In the genomic region with DNA sequence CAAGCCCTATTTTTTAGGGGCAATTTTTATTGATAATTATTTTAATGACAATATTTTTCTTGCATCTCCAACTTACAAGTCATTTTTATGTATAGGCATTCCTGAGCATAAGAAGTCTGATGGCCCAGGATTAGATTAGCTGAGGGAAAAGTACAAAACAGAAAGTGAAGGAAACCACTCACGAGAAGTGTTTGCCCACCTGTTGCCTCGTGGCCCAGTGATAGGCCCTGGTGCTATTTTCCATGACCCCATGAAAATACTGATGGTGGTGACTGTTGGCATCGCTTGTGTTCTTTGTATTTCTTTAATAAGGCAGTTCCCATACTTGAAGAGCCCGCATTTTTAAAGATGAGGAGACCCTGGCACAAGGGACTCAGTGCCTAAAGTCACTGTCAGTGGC, we compare ENCODE assay signal across 25 cellular contexts. TPM values are rescaled to one million over a fixed set of nuclear protein-coding genes. Genes with fewer than 3 reads are reported as not detected.
"Had no signal": no experiment of that assay in that cellular context is flagged by ENCODE, and none has a peak within 500 bp of the region (broad histone marks: within the 10 kb centered on the region; RNA-seq: fewer than 3 reads in every experiment).

No MANE protein-coding gene starts in this region.

- H3K9me3 Mint-ChIP-seq: activated naive CD4-positive, alpha-beta T cell treated with anti-CD3 and anti-CD28 coated beads for 36 hours; activated naive CD8-positive, alpha-beta T cell treated with anti-CD3 and anti-CD28 coated beads for 36 hours; activated T-helper 1 cell treated with anti-CD3 and anti-CD28 coated beads, Interleukin-12 subunit alpha, Interleukin-12 subunit beta, Interleukin-2, Interleukin-4 antibody, amounts not matched to agents 30 ng/mL and 10 ng/mL and 1 ng/mL, durations not matched to agents 14 hours and 24 hours and 36 hours; immature natural killer cell had no signal

- H3K27me3 ChIP-seq: adrenal gland, brain microvascular endothelial cell, gastroesophageal sphincter, right atrium auricular region, spleen, suprapubic skin, tibial artery had no signal

- H3K27ac ChIP-seq: adrenal gland, brain microvascular endothelial cell, gastroesophageal sphincter, right atrium auricular region, spleen, suprapubic skin, tibial artery had no signal

- H3K4me3 Mint-ChIP-seq: activated naive CD4-positive, alpha-beta T cell treated with anti-CD3 and anti-CD28 coated beads for 36 hours; activated naive CD8-positive, alpha-beta T cell treated with anti-CD3 and anti-CD28 coated beads for 36 hours; activated T-helper 1 cell treated with anti-CD3 and anti-CD28 coated beads, Interleukin-12 subunit alpha, Interleukin-12 subunit beta, Interleukin-2, Interleukin-4 antibody, amounts not matched to agents 30 ng/mL and 10 ng/mL and 1 ng/mL, durations not matched to agents 14 hours and 24 hours and 36 hours; immature natural killer cell; naive thymus-derived CD8-positive, alpha-beta T cell had no signal

- ATAC-seq: gastroesophageal sphincter; left colon; naive thymus-derived CD8-positive, alpha-beta T cell had no signal

- H3K4me1 Mint-ChIP-seq: activated naive CD8-positive, alpha-beta T cell treated with anti-CD3 and anti-CD28 coated beads for 36 hours had no signal

- H3K9me3 ChIP-seq: adrenal gland, gastroesophageal sphincter, right atrium auricular region, spleen, suprapubic skin, tibial artery had no signal

- H3K4me3 ChIP-seq: adrenal gland, gastroesophageal sphincter, right atrium auricular region, spleen, suprapubic skin, tibial artery had no signal

- H3K36me3 Mint-ChIP-seq: activated naive CD8-positive, alpha-beta T cell treated with anti-CD3 and anti-CD28 coated beads for 36 hours; immature natural killer cell; naive thymus-derived CD8-positive, alpha-beta T cell had no signal

- H3K27ac Mint-ChIP-seq: activated naive CD4-positive, alpha-beta T cell treated with anti-CD3 and anti-CD28 coated beads for 36 hours; activated naive CD8-positive, alpha-beta T cell treated with anti-CD3 and anti-CD28 coated beads for 36 hours; activated T-helper 1 cell treated with anti-CD3 and anti-CD28 coated beads, Interleukin-12 subunit alpha, Interleukin-12 subunit beta, Interleukin-2, Interleukin-4 antibody, amounts not matched to agents 30 ng/mL and 10 ng/mL and 1 ng/mL, durations not matched to agents 14 hours and 24 hours and 36 hours; immature natural killer cell; naive thymus-derived CD8-positive, alpha-beta T cell had no signal

- H3K36me3 ChIP-seq: adrenal gland, brain microvascular endothelial cell, gastroesophageal sphincter, right atrium auricular region, spleen, suprapubic skin, tibial artery had no signal

- DNase-seq: activated CD4-positive, alpha-beta T cell treated with anti-CD3 and anti-CD28 coated beads for 48 hours; activated CD4-positive, alpha-beta T cell treated with anti-CD3 and anti-CD28 coated beads, Interleukin-2, amount 50 U/mL, for 48 hours; activated CD4-positive, CD25-positive, alpha-beta regulatory T cell; activated CD8-positive, alpha-beta memory T cell treated with anti-CD3 and anti-CD28 coated beads for 24 hours; activated CD8-positive, alpha-beta memory T cell treated with anti-CD3 and anti-CD28 coated beads, Interleukin-2, amount 50 U/mL, for 4 hours; activated effector memory CD4-positive, alpha-beta T cell treated with anti-CD3 and anti-CD28 coated beads, Interleukin-2, amount 50 U/mL, for 16 hours; activated naive CD4-positive, alpha-beta T cell treated with anti-CD3 and anti-CD28 coated beads for 36 hours; activated naive CD8-positive, alpha-beta T cell treated with anti-CD3 and anti-CD28 coated beads for 36 hours; activated T-cell treated with anti-CD3 and anti-CD28 coated beads, Interleukin-2, amount 50 U/mL, for 1 hour; adrenal gland; aorta; brain microvascular endothelial cell; hippocampal formation; immature natural killer cell; kidney; left colon; naive thymus-derived CD8-positive, alpha-beta T cell; occipital lobe; spleen; stimulated activated naive CD4-positive, alpha-beta T cell; tibial artery had no signal

RNA-seq across cellular contexts. Expression of a gene that starts 7.9 kb away (rescaled TPM):
- total RNA-seq: naive thymus-derived CD8-positive, alpha-beta T cell had no signal
